9 cellular contexts compared by ENCODE assay signal in the genomic region with DNA sequence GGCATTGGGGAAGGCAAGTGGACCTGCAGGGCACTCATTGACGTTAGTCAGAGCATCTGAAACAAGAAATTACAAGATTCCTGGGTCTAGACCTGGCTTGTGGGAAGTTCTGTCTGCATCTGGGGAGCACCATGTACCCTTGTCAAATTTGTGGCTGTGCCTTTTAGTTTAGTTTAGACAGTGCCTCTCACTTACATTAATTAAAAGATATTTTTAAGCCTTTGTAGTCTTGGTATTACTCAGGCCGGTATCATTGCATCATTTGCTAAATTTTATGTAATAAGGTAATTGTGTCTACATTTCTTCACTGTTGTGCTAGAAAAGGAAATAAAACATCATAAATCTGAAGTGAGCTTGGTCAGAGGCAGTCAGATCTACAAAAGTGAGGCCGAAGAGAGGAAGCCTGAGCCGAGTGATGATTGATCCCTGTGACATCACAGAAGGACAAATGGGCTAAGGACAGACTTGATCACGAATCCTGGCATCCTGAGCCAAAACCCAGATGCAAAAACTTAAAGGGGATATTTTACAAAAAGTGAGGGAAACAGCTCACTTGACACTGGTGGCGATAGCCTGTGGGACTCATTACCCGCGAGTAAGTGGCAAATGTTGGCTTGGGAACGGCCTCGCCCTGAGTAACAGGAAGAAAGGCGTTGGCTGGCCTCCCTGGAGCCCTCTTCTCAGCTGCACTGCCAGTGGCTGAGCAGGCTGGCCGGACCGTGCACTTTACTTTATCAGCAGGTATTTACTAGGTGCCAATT.
DNase-seq lines count a peak whose midpoint lies in the region; ATAC-seq lines count a peak whose summit lies in the region.
"Had no signal": no experiment of that assay in that cellular context is flagged by ENCODE, and none has a peak within 500 bp of the region (broad histone marks: within the 10 kb centered on the region; RNA-seq: fewer than 3 reads in every experiment).

No MANE protein-coding gene starts in this region.

- peak overlapping the region; percentile 4 for H3K9ac ChIP-seq in muscle layer of colon (ENCODE audit: low read length)

- H3K4me1 ChIP-seq in esophagus (ENCODE audit: control insufficient read depth in 2 of 2, insufficient read depth in 2 of 2, low read length in 1 of 2), result peaks cover 4 to 12% of the 10 kb centered on the region in 2 donors
- H3K4me1 ChIP-seq in muscle layer of colon (ENCODE audit: insufficient read depth, low read length), result peaks cover 78% of the 10 kb centered on the region

- ATAC-seq in HG02870 (IDR thresholded peaks at IDR 0.05; ENCODE audit: unreplicated experiment) (no peak), HG03520 (IDR thresholded peaks at IDR 0.05; ENCODE audit: unreplicated experiment) (no peak), GM19395 (IDR thresholded peaks at IDR 0.05; ENCODE audit: unreplicated experiment) (no peak)

- H3K36me3 ChIP-seq in esophagus (ENCODE audit: control insufficient read depth in 2 of 2, insufficient read depth in 2 of 2, low read length in 1 of 2) (peaks cover 3 to 7% of the 10 kb centered on the region in 2 donors), muscle layer of colon (ENCODE audit: insufficient read depth, low read length) (peaks cover 24% of the 10 kb centered on the region)

- H3K4me3 ChIP-seq in esophagus (ENCODE audit: low read depth in 1 of 2, low read length in 2 of 2) (no peak overlapping the region), muscle layer of colon (ENCODE audit: low read depth in 1 of 2, low read length in 2 of 2) (no peak overlapping the region)
- H3K4me3 ChIP-seq: PC-9 had no signal

- H3K27ac ChIP-seq in esophagus (ENCODE audit: low read depth in 2 of 2, low read length in 1 of 2) (peak overlapping the region; percentile 74 to 90), muscle layer of colon (ENCODE audit: low read depth, low read length) (peak overlapping the region; percentile 61)
- H3K27ac ChIP-seq: PC-9 had no signal

- H3K27me3 ChIP-seq in esophagus (ENCODE audit: control insufficient read depth in 1 of 2, insufficient read depth in 2 of 2, low read length in 2 of 2) (no peaks in the 10 kb centered on the region), muscle layer of colon (ENCODE audit: control insufficient read depth in 1 of 2, insufficient read depth in 2 of 2, low read length in 2 of 2) (no peaks in the 10 kb centered on the region)

- no peaks in the 10 kb centered on the region for H3K9me3 ChIP-seq in esophagus (ENCODE audit: control insufficient read depth in 2 of 2, insufficient read depth in 1 of 2, low read depth in 1 of 2, low read length in 1 of 2)
- H3K9me3 ChIP-seq in muscle layer of colon (ENCODE audit: low read length), result no peaks in the 10 kb centered on the region

- WGBS in esophagus, 2 donors, result 37 to 39% methylated on average over 13 of the region's 13 CpGs

- DNase-seq in SIG-M5 treated with dmso at 0.1 percent for 504 hours (lab: John Stamatoyannopoulos, UW; ENCODE audit: unreplicated experiment) (peak; percentile 8), SIG-M5 (lab: John Stamatoyannopoulos, UW) (no peak), NCI-H774 (lab: John Stamatoyannopoulos, UW) (no peak)
- DNase-seq: PC-9 had no signal
